Comparison of ENCODE assay signal across 8 cellular contexts in the genomic region with DNA sequence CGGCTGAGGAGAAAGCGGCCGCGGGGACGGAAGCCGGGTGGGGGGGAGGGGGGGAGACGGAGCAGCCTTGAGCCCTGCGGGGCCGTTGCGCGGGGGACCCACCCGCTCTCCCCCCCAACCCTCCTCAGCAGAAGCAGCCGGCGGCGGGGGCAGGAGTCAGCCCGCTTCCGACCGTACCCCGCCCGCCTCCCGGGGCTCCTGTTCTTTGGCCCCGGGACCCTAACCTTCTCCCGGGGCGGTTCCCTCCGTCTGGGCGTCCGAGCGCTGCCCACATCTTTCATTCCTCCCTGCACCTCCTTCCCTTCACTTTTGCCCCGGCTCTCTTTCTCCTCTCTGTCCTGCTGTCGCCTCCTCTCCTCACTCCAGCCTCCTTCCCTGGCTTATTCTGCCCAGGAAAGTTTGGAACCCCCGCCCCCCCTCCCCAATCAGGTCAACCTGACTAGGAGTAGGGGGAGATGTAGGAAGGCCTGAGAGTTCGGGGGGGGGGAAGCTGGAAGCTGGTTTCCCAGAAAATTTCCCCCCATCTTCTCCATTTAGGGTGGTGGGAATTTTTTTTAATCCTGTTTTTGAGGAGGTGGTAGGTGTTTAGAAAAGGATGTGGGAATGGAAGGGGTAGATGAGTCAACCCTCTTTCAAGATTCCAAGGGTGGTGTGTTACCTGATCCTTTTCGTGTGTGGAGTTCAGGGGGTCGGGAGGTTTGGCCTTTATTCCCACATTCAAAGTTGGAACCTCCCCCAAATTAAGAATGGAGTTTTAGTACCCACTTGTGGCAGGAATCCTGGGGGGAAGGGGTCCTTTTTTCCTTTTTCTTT. TPM values are rescaled to one million over a fixed set of nuclear protein-coding genes. Genes with fewer than 3 reads are reported as not detected.
DNase-seq lines count a peak whose midpoint lies in the region; ATAC-seq, FAIRE-seq and TF ChIP-seq lines count a peak whose summit lies in the region.

No MANE protein-coding gene starts in this region.

- H3K36me3 ChIP-seq in K562 (ENCODE audit: control insufficient read depth, insufficient read depth, low read length) (peaks cover 27% of the 10 kb centered on the region), left lung (no peaks in the 10 kb centered on the region), tibial artery (no peaks in the 10 kb centered on the region)

- ATAC-seq in K562 = peak; percentile 23
- ATAC-seq in left lung = peak; percentile 9

- CTCF ChIA-PET in K562 (lab: Yijun Ruan, JAX; ENCODE audit: low intra/inter-chr PET ratio) = no interaction called here

- H3K27ac Mint-ChIP-seq in T-helper 2 cell treated with Interferon-gamma antibody and Interleukin-4, amounts not matched to agents 5 μg/mL and 100 μg/mL, for 36 hours = peak overlapping the region; percentile 81

- no peak for DNase-seq in T-helper 2 cell treated with Interferon-gamma antibody and Interleukin-4, amounts not matched to agents 5 μg/mL and 100 μg/mL, for 36 hours (ENCODE audit: low spot score)
- DNase-seq in T-helper 2 cell = no peak
- peak; percentile 16 for DNase-seq in HK-2 (ENCODE audit: unreplicated experiment)
- no peak for DNase-seq in K562 (ENCODE audit: extremely low read depth in 1 of 4, low spot score in 3 of 4)
- DNase-seq in left lung = no peak
- no peak for DNase-seq in tibial artery
- DNase-seq in COLO668 (lab: John Stamatoyannopoulos, UW; ENCODE audit: unreplicated experiment) = no peak
- no peak for DNase-seq in HuH-7.5 (ENCODE audit: low spot score)

- peaks cover 16% of the 10 kb centered on the region for H3K36me3 Mint-ChIP-seq in T-helper 2 cell treated with Interferon-gamma antibody and Interleukin-4, amounts not matched to agents 5 μg/mL and 100 μg/mL, for 36 hours (ENCODE audit: low read depth)

- peaks cover 7% of the 10 kb centered on the region for H3K27me3 Mint-ChIP-seq in T-helper 2 cell treated with Interferon-gamma antibody and Interleukin-4, amounts not matched to agents 5 μg/mL and 100 μg/mL, for 36 hours (ENCODE audit: low read depth)

- TF ChIP-seq RAD21 in K562 (CRISPR knock-in tag; conservative IDR thresholded peaks at IDR 0.05 in 1 of 2, IDR thresholded peaks at IDR 0.05 in 1 of 2) = no peak

- no peak for TF ChIP-seq POLR2A in K562 (conservative IDR thresholded peaks at IDR 0.05)

- H3K9ac ChIP-seq in K562 (ENCODE audit: insufficient read depth in 1 of 2, low read depth in 2 of 2, low read length in 2 of 2) = peak overlapping the region; percentile 69 to 95

- peaks cover 6% of the 10 kb centered on the region; the same call in 1 of the 2 replicates for H4K20me1 ChIP-seq in K562 (replicated peaks; ENCODE audit: control insufficient read depth, insufficient read depth, low read length)

- H3K27ac ChIP-seq in K562 (ENCODE audit: extremely low read depth, low read depth, low read length) = peak overlapping the region; percentile 47; the same call in 2 of the 3 replicates
- H3K27ac ChIP-seq in left lung = peak overlapping the region; percentile 84 to 95
- peak overlapping the region; percentile 89 to 97 for H3K27ac ChIP-seq in tibial artery

- H3K27me3 ChIP-seq in K562 (ENCODE audit: control insufficient read depth in 2 of 2, insufficient read depth in 2 of 2, low read length in 2 of 2) (no peaks in the 10 kb centered on the region), left lung (no peaks in the 10 kb centered on the region), tibial artery (no peaks in the 10 kb centered on the region)

- H3K4me2 ChIP-seq in K562 (ENCODE audit: insufficient read depth, low read length) = peak overlapping the region; percentile 78

- peaks cover 52% of the 10 kb centered on the region for H3K79me2 ChIP-seq in K562 (ENCODE audit: control insufficient read depth, insufficient read depth, low read length)

- H3K4me1 ChIP-seq in K562 (replicated peaks in 1 of 2; ENCODE audit: control insufficient read depth in 2 of 2, insufficient read depth in 2 of 2, low read length in 2 of 2) (peaks cover 16 to 25% of the 10 kb centered on the region in 2 experiments; a peak in 4 of 5 replicates), left lung (peaks cover 11 to 50% of the 10 kb centered on the region in 2 donors), tibial artery (peaks cover 0 to 42% (median 24%) of the 10 kb centered on the region in 4 donors)

- FAIRE-seq in K562 (lab: Jason Lieb, UNC) = no peak

- peak overlapping the region; percentile 37 for H2AFZ ChIP-seq in K562 (ENCODE audit: low read depth, low read length)

- H3K4me3 ChIP-seq in K562 = peak overlapping the region; percentile 64
- peak overlapping the region; percentile 86 to 87 for H3K4me3 ChIP-seq in left lung
- H3K4me3 ChIP-seq in tibial artery = peak overlapping the region; percentile 97 to 98

- intact Hi-C loops in K562 (cut with micrococcal nuclease) (loop anchor here (2.0 to 10.0 kb wide), 2 partner anchors 55 to 133 kb away; no protein-coding TSS in a partner anchor), left lung (cut with DNase I) (no loop called here), tibial artery (cut with DNase I; ENCODE audit: low total_unique reads) (loop anchor here (2.0 to 10.0 kb wide), 3 partner anchors 149 to 513 kb away; a partner anchor contains a TSS)

- H3K9me1 ChIP-seq in K562 (ENCODE audit: control insufficient read depth, insufficient read depth, low read length) = no peaks in the 10 kb centered on the region

- no peak for TF ChIP-seq CTCF in K562 (IDR thresholded peaks at IDR 0.05 in 2 of 3, conservative IDR thresholded peaks at IDR 0.05 in 1 of 3; ENCODE audit: insufficient read depth in 2 of 3, low read depth in 1 of 3, low read length in 3 of 3)
- TF ChIP-seq CTCF in left lung (IDR thresholded peaks at IDR 0.05) = no peak
- TF ChIP-seq CTCF in tibial artery (IDR thresholded peaks at IDR 0.05) = no peak

- peak overlapping the region; percentile 83 for H3K4me3 Mint-ChIP-seq in T-helper 2 cell treated with Interferon-gamma antibody and Interleukin-4, amounts not matched to agents 5 μg/mL and 100 μg/mL, for 36 hours

- POLR2A ChIA-PET in K562 (lab: Yijun Ruan, JAX) = interaction anchor here (0.7 to 2.7 kb wide), 14 partner anchors 8 to 951 kb away, joined by 3 to 15 read pairs (median 4); no protein-coding TSS in a partner anchor

- in situ Hi-C loops in K562 (cut with MboI) = no loop called here

- BruUV-seq in K562 (replicated peaks; lab: Mats Ljungman, UMichigan) = no TSS peak

- WGBS in K562 (ENCODE audit: insufficient coverage, low coverage, missing lambda C conversion rate) = 2% methylated on average over 8 of the region's 34 CpGs

- H3K9me3 ChIP-seq in K562 (replicated peaks; ENCODE audit: control insufficient read depth, insufficient read depth, low read depth, low read length) = no peaks in the 10 kb centered on the region
- H3K9me3 ChIP-seq in left lung = no peaks in the 10 kb centered on the region
- no peaks in the 10 kb centered on the region for H3K9me3 ChIP-seq in tibial artery

- peaks cover 49% of the 10 kb centered on the region for H3K4me1 Mint-ChIP-seq in T-helper 2 cell treated with Interferon-gamma antibody and Interleukin-4, amounts not matched to agents 5 μg/mL and 100 μg/mL, for 36 hours (ENCODE audit: low read depth)

- no peak for TF ChIP-seq EP300 in K562 (IDR thresholded peaks at IDR 0.05; ENCODE audit: low read length)

- H3K9me3 Mint-ChIP-seq in T-helper 2 cell treated with Interferon-gamma antibody and Interleukin-4, amounts not matched to agents 5 μg/mL and 100 μg/mL, for 36 hours = no peaks in the 10 kb centered on the region

TF ChIP-seq in K562, 482 proteins besides CTCF, POLR2A, EP300 and RAD21 (continues in another document):
- no peak for TF ChIP-seq CREBBP (IDR thresholded peaks at IDR 0.05; ENCODE audit: low read depth, low read length)
- TF ChIP-seq, protein P1, sequence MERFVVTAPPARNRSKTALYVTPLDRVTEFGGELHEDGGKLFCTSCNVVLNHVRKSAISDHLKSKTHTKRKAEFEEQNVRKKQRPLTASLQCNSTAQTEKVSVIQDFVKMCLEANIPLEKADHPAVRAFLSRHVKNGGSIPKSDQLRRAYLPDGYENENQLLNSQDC (CRISPR knock-in tag; IDR thresholded peaks at IDR 0.05) = no peak
- TF ChIP-seq RB1 (IDR thresholded peaks at IDR 0.05; ENCODE audit: low read depth) = 0 out of 2 replicates have a peak, but pooled peaks have one; percentile 1
- TF ChIP-seq STAT5A (IDR thresholded peaks at IDR 0.05; ENCODE audit: borderline replicate concordance, low read length) = no peak
- TF ChIP-seq ZNF324 (CRISPR knock-in tag; IDR thresholded peaks at IDR 0.05) = no peak
- TF ChIP-seq HMGN3 (IDR thresholded peaks at IDR 0.05; ENCODE audit: borderline replicate concordance, extremely low read depth, insufficient read length, low read depth, low read length) = no peak
- no peak for TF ChIP-seq TCFL5 (CRISPR knock-in tag; conservative IDR thresholded peaks at IDR 0.05)
- no peak for TF ChIP-seq TAF15 (IDR thresholded peaks at IDR 0.05; ENCODE audit: low read depth, low read length)
- TF ChIP-seq NR4A1 (CRISPR knock-in tag; IDR thresholded peaks at IDR 0.05) = no peak
- TF ChIP-seq NR4A1 (tag; IDR thresholded peaks at IDR 0.05) = no peak

RNA-seq across cellular contexts. Expression of a gene that starts 0.4 kb away (rescaled TPM):
- total RNA-seq in K562 (2011; cell fraction: chromatin; rRNA removed; ENCODE audit: low replicate concordance) = 88.0 and 129 TPM in 2 replicates
- total RNA-seq in K562 (2011; cell fraction: nucleolus; rRNA removed) = 64.0 and 66.8 TPM in 2 replicates
- total RNA-seq in K562 (2011; cell fraction: nucleoplasm; rRNA removed) = 80.4 and 113 TPM in 2 replicates
- total RNA-seq in K562 (2014; rRNA removed) (25.7 and 25.8 TPM in 2 replicates), K562 (2014; rRNA removed; fragmentation: Illumina TruSeq; extraction: Trizol) (26.3 and 29.8 TPM in 2 replicates), K562 (2015; rRNA removed; fragmentation: Illumina TruSeq; extraction: Trizol) (33.2 and 33.7 TPM in 2 replicates), K562 (2021) (29.1 and 29.2 TPM in 2 replicates), left lung (10 to 100 TPM; 19.1 to 21.3 TPM)
- polyA plus RNA-seq in K562 (2011; rRNA removed) (44.4 and 59.6 TPM in 2 replicates), K562 (2014; fragmentation: Illumina TruSeq; extraction: Trizol) (30.5 and 33.7 TPM in 2 replicates), K562 (2014; fragmentation: Nextera tagmentation; extraction: Ambion mirVana) (10 to 100 TPM; 10.9 to 11.1 TPM), K562 (2014; rRNA removed) (26.7 and 27.7 TPM in 2 replicates)
- polyA plus RNA-seq in K562 (2011; cell fraction: cytosol; rRNA removed) = 26.6 and 30.8 TPM in 2 replicates
- 92.1 and 137 TPM in 2 replicates for polyA plus RNA-seq in K562 (2011; cell fraction: nucleus; rRNA removed)
- 24.3 and 28.6 TPM in 2 replicates for polyA plus RNA-seq in K562 (2012)
- 58.5 and 80.6 TPM in 2 replicates for polyA minus RNA-seq in K562 (2011; rRNA and poly(A)+ RNA removed)
- polyA minus RNA-seq in K562 (2011; cell fraction: cytosol; rRNA and poly(A)+ RNA removed) = 21.7 and 34.5 TPM in 2 replicates
- polyA minus RNA-seq in K562 (2011; cell fraction: nucleus; rRNA and poly(A)+ RNA removed) = 64.1 and 102 TPM in 2 replicates

Comparison
In these comparisons a context has a peak if more than half of its experiments do, and no peak if none do; other contexts are left out.
1. intact Hi-C loops: an anchor here in K562 (2.0 to 10.0 kb wide) and tibial artery (2.0 to 10.0 kb wide); none called in left lung.